14 cellular contexts compared by ENCODE assay signal in the genomic region with DNA sequence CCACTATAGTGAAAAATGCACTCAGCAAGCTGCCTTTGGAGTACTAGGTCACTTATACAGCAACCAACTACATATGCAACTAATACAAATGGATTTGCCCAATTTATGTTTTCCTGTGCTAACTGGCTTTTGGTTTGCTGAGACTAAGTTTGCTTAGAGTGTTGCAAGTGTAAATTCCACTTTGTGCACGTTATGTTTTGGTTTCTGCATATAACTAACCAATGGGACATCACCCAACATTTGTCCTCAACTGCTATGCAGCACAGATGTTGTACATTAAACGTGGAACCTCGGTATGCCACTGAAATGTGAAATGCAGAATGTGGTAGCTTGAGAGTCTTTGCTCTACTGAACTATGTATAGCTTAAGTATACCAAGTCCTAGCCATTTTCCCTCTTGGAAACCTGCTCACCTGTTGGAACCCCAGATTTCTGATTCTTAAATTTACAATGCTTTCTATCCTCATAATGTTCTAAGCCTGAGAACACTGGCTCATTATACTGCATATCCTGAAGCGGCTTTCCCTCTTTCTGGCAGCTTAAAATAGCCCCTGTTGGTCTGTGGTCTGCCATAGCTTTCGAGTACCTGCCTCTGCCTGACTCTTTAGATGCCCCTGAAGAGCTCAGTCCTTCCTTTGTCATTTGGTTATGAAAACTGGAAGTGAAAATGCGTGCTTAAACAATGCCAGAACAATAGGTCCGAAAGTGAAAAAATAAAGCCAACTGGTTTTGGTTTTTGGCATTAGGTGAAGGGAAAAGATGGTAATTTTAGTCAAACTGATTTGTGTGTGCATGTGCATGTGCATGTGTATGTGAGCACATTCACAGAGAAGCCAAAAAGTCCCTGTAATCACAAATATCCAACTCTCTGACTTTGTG.
DNase-seq lines count a peak whose midpoint lies in the region; ATAC-seq and TF ChIP-seq lines count a peak whose summit lies in the region.
"Had no signal": no experiment of that assay in that cellular context is flagged by ENCODE, and none has a peak within 500 bp of the region (broad histone marks: within the 10 kb centered on the region; RNA-seq: fewer than 3 reads in every experiment).

No MANE protein-coding gene starts in this region.

- no peak for TF ChIP-seq CTCF in GM06990 (IDR thresholded peaks at IDR 0.05; ENCODE audit: insufficient read depth, low read length, poor library complexity, severe bottlenecking)

- H3K36me3 ChIP-seq in GM06990 (ENCODE audit: control insufficient read depth, insufficient read depth, low read length) = no peaks in the 10 kb centered on the region
- H3K36me3 ChIP-seq: transverse colon had no signal

- no peak for TF ChIP-seq POLR2A in erythroblast (IDR thresholded peaks at IDR 0.05; ENCODE audit: low read length)

- peak; percentile 29 for DNase-seq in GM06990 (ENCODE audit: extremely low read depth, insufficient read length)
- DNase-seq in activated CD4-positive, alpha-beta T cell treated with anti-CD3 and anti-CD28 coated beads, Interleukin-2, amount 50 U/mL, for 1 hour = no peak
- DNase-seq in erythroblast (lab: John Stamatoyannopoulos, UW) = no peak
- no peak for DNase-seq in cerebellar nuclear complex (lab: John Stamatoyannopoulos, UW)
- no peak for DNase-seq in activated T-cell treated with anti-CD3 and anti-CD28 coated beads for 4 hours
- DNase-seq: activated CD8-positive, alpha-beta memory T cell treated with anti-CD3 and anti-CD28 coated beads, Interleukin-2, amount 50 U/mL, for 4 hours; DMS79 treated with DMSO at 0.1 percent for 48 hours; head of caudate nucleus; NCI-H524 treated with DMSO at 0.1 percent for 48 hours; nephron progenitor cell; transverse colon had no signal

- ATAC-seq in GM19438 (IDR thresholded peaks at IDR 0.05; ENCODE audit: low read depth, unreplicated experiment) (peak; percentile 81), HG02798 (IDR thresholded peaks at IDR 0.05; ENCODE audit: poor library complexity, unreplicated experiment) (peak; percentile 86), HG03558 (IDR thresholded peaks at IDR 0.05; ENCODE audit: extremely low read depth, unreplicated experiment) (peak; percentile 65)

- no peak overlapping the region for H3K4me3 ChIP-seq in GM06990 (replicated peaks; ENCODE audit: low read depth, low read length)
- H3K4me3 ChIP-seq: transverse colon had no signal

- no peaks in the 10 kb centered on the region; the same call in 1 of the 2 replicates for H3K27me3 ChIP-seq in GM06990 (replicated peaks; ENCODE audit: control insufficient read depth, insufficient read depth, low read length)
- H3K27me3 ChIP-seq: transverse colon had no signal
